19 cellular contexts compared by ENCODE assay signal in the genomic region with DNA sequence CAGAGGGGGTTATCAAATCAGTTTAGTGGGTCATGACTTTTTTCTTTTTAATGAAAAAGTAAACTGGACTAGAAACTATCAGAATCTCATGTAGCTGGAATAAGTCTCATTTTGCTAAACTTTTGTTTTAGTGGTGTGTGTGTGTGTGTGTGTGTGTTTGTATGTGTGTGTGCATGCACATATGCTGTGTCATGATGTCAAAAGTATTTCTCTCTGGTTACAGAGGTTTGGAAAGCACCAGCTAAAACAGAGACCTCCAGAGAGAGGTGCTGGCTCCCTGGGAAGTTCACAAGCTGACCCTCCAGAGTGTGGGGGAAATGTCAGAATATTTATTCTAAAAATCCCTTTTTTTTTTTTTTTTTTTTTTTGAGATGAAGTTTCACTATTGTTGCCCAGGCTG.
DNase-seq lines count a peak whose midpoint lies in the region; ATAC-seq and TF ChIP-seq lines count a peak whose summit lies in the region.
"Had no signal": no experiment of that assay in that cellular context is flagged by ENCODE, and none has a peak within 500 bp of the region (broad histone marks: within the 10 kb centered on the region; RNA-seq: fewer than 3 reads in every experiment).

No MANE protein-coding gene starts in this region.

- no peak overlapping the region for H2BK5ac ChIP-seq in mesendoderm (ENCODE audit: low read length)

- no peaks in the 10 kb centered on the region for H3K27me3 Mint-ChIP-seq in WTC11 (ENCODE audit: low read depth)
- peaks cover 6% of the 10 kb centered on the region for H3K27me3 Mint-ChIP-seq in endothelial cell (ENCODE audit: unreplicated experiment)
- peaks cover 8% of the 10 kb centered on the region for H3K27me3 Mint-ChIP-seq in nephron progenitor cell (ENCODE audit: low read depth, poor library complexity)

- H4K5ac ChIP-seq in mesendoderm (ENCODE audit: low read length), result no peak overlapping the region

- H3K79me1 ChIP-seq in mesendoderm (ENCODE audit: low read length), result no peaks in the 10 kb centered on the region

- peak overlapping the region in 4 of 11 experiments; percentile 8 to 22 (median 18); a peak in 4 of 22 replicates for H3K9ac ChIP-seq in BLaER1 treated with 17β-estradiol and CSF1 and Interleukin-3, amounts not matched to agents 10 nM and 100 nM
- H3K9ac ChIP-seq in fibroblast of lung (ENCODE audit: insufficient read depth, low read length), result no peak overlapping the region
- H3K9ac ChIP-seq in mesendoderm (ENCODE audit: low read length), result no peak overlapping the region

- POLR2A ChIA-PET in WTC11 (lab: Charles Lee), result no interaction called here

- peaks cover 0 to 11% (median 0%) of the 10 kb centered on the region in 11 experiments; a peak in 2 of 22 replicates for H3K36me3 ChIP-seq in BLaER1 treated with 17β-estradiol and CSF1 and Interleukin-3, amounts not matched to agents 10 nM and 100 nM
- H3K36me3 ChIP-seq in fibroblast of lung (ENCODE audit: control insufficient read depth, insufficient read depth, low read length) (peaks cover 2% of the 10 kb centered on the region), neutrophil (peaks cover 9% of the 10 kb centered on the region), mesendoderm (ENCODE audit: control insufficient read depth, insufficient read depth, low read length) (no peaks in the 10 kb centered on the region)
- H3K36me3 ChIP-seq: uterus had no signal

- H3K79me2 ChIP-seq in fibroblast of lung (ENCODE audit: control insufficient read depth, insufficient read depth, low read length) (no peaks in the 10 kb centered on the region), mesendoderm (ENCODE audit: control insufficient read depth, insufficient read depth, low read length) (no peaks in the 10 kb centered on the region)

- no peak overlapping the region for H2AFZ ChIP-seq in fibroblast of lung (ENCODE audit: low read length)

- DNase-seq in fibroblast of lung (ENCODE audit: low read depth in 2 of 2), result peak; percentile 28 to 66
- no peak for DNase-seq in WTC11 (ENCODE audit: low spot score)
- no peak for DNase-seq in endothelial cell (ENCODE audit: low spot score)
- DNase-seq in nephron progenitor cell, result no peak
- DNase-seq in mesendoderm, result no peak
- DNase-seq: activated naive CD4-positive, alpha-beta T cell; erythroblast; mammary epithelial cell; NCI-H69; retina; uterus had no signal

- CTCF ChIA-PET in WTC11 (lab: Charles Lee), result interaction anchor here (0.7 to 1.5 kb wide), 4 partner anchors 21 to 636 kb away, joined by 3 to 5 read pairs (median 4); no protein-coding TSS in a partner anchor

- H3K9me3 Mint-ChIP-seq in WTC11, result no peaks in the 10 kb centered on the region
- no peaks in the 10 kb centered on the region for H3K9me3 Mint-ChIP-seq in endothelial cell (ENCODE audit: unreplicated experiment)
- peaks cover 4% of the 10 kb centered on the region for H3K9me3 Mint-ChIP-seq in nephron progenitor cell
- H3K9me3 Mint-ChIP-seq: neural crest cell had no signal

- no peaks in the 10 kb centered on the region for H3K27me3 ChIP-seq in BLaER1 treated with 17β-estradiol and CSF1 and Interleukin-3, amounts not matched to agents 10 nM and 100 nM
- H3K27me3 ChIP-seq in fibroblast of lung (ENCODE audit: control insufficient read depth, insufficient read depth, low read length) (no peaks in the 10 kb centered on the region), neutrophil (no peaks in the 10 kb centered on the region), mesendoderm (ENCODE audit: insufficient read depth, low read length, poor library complexity) (no peaks in the 10 kb centered on the region)
- H3K27me3 ChIP-seq: uterus had no signal

- peaks cover 31 to 68% (median 48%) of the 10 kb centered on the region in 10 experiments for H3K4me1 ChIP-seq in BLaER1 treated with 17β-estradiol and CSF1 and Interleukin-3, amounts not matched to agents 10 nM and 100 nM
- H3K4me1 ChIP-seq in fibroblast of lung (ENCODE audit: control insufficient read depth, extremely low read depth, insufficient read depth, low read length) (peaks cover 4% of the 10 kb centered on the region), neutrophil (ENCODE audit: control insufficient read depth in 1 of 2, insufficient read depth in 1 of 2, low read depth in 1 of 2, low read length in 1 of 2) (peaks cover 54 to 63% of the 10 kb centered on the region in 2 experiments), mesendoderm (ENCODE audit: control insufficient read depth, low read depth, low read length) (peaks cover 4% of the 10 kb centered on the region)
- H3K4me1 ChIP-seq: uterus had no signal

- TF ChIP-seq CTCF in fibroblast of lung (conservative IDR thresholded peaks at IDR 0.05 in 1 of 2, IDR thresholded peaks at IDR 0.05 in 1 of 2; ENCODE audit: low read depth in 1 of 2, low read length in 2 of 2) (no peak), neutrophil (IDR thresholded peaks at IDR 0.05) (no peak), WTC11 (IDR thresholded peaks at IDR 0.05) (no peak), endothelial cell (IDR thresholded peaks at IDR 0.05; ENCODE audit: unreplicated experiment) (no peak), nephron progenitor cell (IDR thresholded peaks at IDR 0.05) (no peak)

- H3K56ac ChIP-seq in mesendoderm (ENCODE audit: low read length), result no peak overlapping the region

- no peak overlapping the region for H4K8ac ChIP-seq in mesendoderm (ENCODE audit: low read depth, low read length)

- H3K23ac ChIP-seq in mesendoderm (ENCODE audit: low read length), result no peak overlapping the region

- H3K27ac ChIP-seq in BLaER1 treated with 17β-estradiol and CSF1 and Interleukin-3, amounts not matched to agents 10 nM and 100 nM, result peak overlapping the region in 4 of 11 experiments; percentile 15 to 46 (median 34); a peak in 7 of 22 replicates
- H3K27ac ChIP-seq in fibroblast of lung (ENCODE audit: insufficient read depth, low read length), result no peak overlapping the region
- H3K27ac ChIP-seq in neutrophil, result peak overlapping the region; percentile 91
- no peak overlapping the region for H3K27ac ChIP-seq in mesendoderm (ENCODE audit: low read depth, low read length)
- H3K27ac ChIP-seq: HL-60, uterus had no signal

- H3K4me3 Mint-ChIP-seq in WTC11 (no peak overlapping the region), endothelial cell (ENCODE audit: unreplicated experiment) (no peak overlapping the region), nephron progenitor cell (no peak overlapping the region)
- H3K4me3 Mint-ChIP-seq: neural crest cell; T-helper 1 cell treated with Interleukin-12 subunit alpha and Interleukin-12 subunit beta and Interleukin-4 antibody, amounts not matched to agents 30 μg/mL and 1 μg/mL, for 36 hours had no signal

- no peak overlapping the region for H3K27ac Mint-ChIP-seq in WTC11
- H3K27ac Mint-ChIP-seq in endothelial cell (ENCODE audit: unreplicated experiment), result no peak overlapping the region
- no peak overlapping the region for H3K27ac Mint-ChIP-seq in nephron progenitor cell
- H3K27ac Mint-ChIP-seq: T-helper 1 cell treated with Interleukin-12 subunit alpha and Interleukin-12 subunit beta and Interleukin-4 antibody, amounts not matched to agents 30 μg/mL and 1 μg/mL, for 36 hours had no signal

- no peaks in the 10 kb centered on the region for H3K36me3 Mint-ChIP-seq in WTC11
- peaks cover 11% of the 10 kb centered on the region for H3K36me3 Mint-ChIP-seq in endothelial cell (ENCODE audit: low read depth, unreplicated experiment)
- H3K36me3 Mint-ChIP-seq in nephron progenitor cell (ENCODE audit: low read depth), result no peaks in the 10 kb centered on the region

- ATAC-seq in HG02610 (IDR thresholded peaks at IDR 0.05; ENCODE audit: unreplicated experiment) (peak; percentile 48), WTC11 (no peak)
- ATAC-seq: K562 had no signal

- H2BK15ac ChIP-seq in mesendoderm (replicated peaks; ENCODE audit: low read depth), result no peak overlapping the region

- H3K18ac ChIP-seq in mesendoderm (ENCODE audit: low read length), result no peak overlapping the region

- peaks cover 0 to 11% (median under 1%) of the 10 kb centered on the region in 11 experiments; a peak in 12 of 22 replicates for H3K9me3 ChIP-seq in BLaER1 treated with 17β-estradiol and CSF1 and Interleukin-3, amounts not matched to agents 10 nM and 100 nM (replicated peaks in 1 of 11)
- H3K9me3 ChIP-seq in fibroblast of lung (ENCODE audit: control insufficient read depth, insufficient read depth, low read depth, low read length) (no peaks in the 10 kb centered on the region), neutrophil (no peaks in the 10 kb centered on the region)
- H3K9me3 ChIP-seq: uterus had no signal

- H3K4me3 ChIP-seq in BLaER1 treated with 17β-estradiol and CSF1 and Interleukin-3, amounts not matched to agents 10 nM and 100 nM, result peak overlapping the region in 1 of 10 experiments; percentile 9; a peak in 2 of 20 replicates
- H3K4me3 ChIP-seq in fibroblast of lung (replicated peaks in 1 of 4; ENCODE audit: control extremely low read depth in 1 of 4, insufficient read depth in 1 of 4, low read depth in 3 of 4, low read length in 4 of 4), result no peak overlapping the region
- H3K4me3 ChIP-seq in neutrophil (ENCODE audit: low read depth in 1 of 2, low read length in 1 of 2), result peak overlapping the region; percentile 70 to 71
- H3K4me3 ChIP-seq in mesendoderm (ENCODE audit: low read length), result no peak overlapping the region
- H3K4me3 ChIP-seq: coronary artery, K562, uterus had no signal

- peak overlapping the region; percentile 69 to 90 (median 80); a peak in 19 of 22 replicates for H3K4me2 ChIP-seq in BLaER1 treated with 17β-estradiol and CSF1 and Interleukin-3, amounts not matched to agents 10 nM and 100 nM
- H3K4me2 ChIP-seq in fibroblast of lung (ENCODE audit: extremely low read depth, insufficient read depth, low read length) (no peak overlapping the region), mesendoderm (ENCODE audit: low read length) (no peak overlapping the region)

- no peak overlapping the region for H2AK5ac ChIP-seq in mesendoderm (ENCODE audit: low read length)

- no peak overlapping the region for H2BK120ac ChIP-seq in mesendoderm (ENCODE audit: low read depth, low read length)

- peaks cover 0 to 19% (median 0%) of the 10 kb centered on the region in 11 experiments; a peak in 2 of 22 replicates for H4K20me1 ChIP-seq in BLaER1 treated with 17β-estradiol and CSF1 and Interleukin-3, amounts not matched to agents 10 nM and 100 nM
- no peaks in the 10 kb centered on the region for H4K20me1 ChIP-seq in fibroblast of lung (ENCODE audit: control insufficient read depth, extremely low read depth, insufficient read depth, low read length)

- H3K4me1 Mint-ChIP-seq in WTC11, result peaks cover 8% of the 10 kb centered on the region
- no peaks in the 10 kb centered on the region for H3K4me1 Mint-ChIP-seq in endothelial cell (ENCODE audit: unreplicated experiment)
- H3K4me1 Mint-ChIP-seq in nephron progenitor cell, result peaks cover 4% of the 10 kb centered on the region

- H3K4ac ChIP-seq in mesendoderm (ENCODE audit: low read depth, low read length), result no peak overlapping the region

Comparison
In these comparisons a context has a peak if more than half of its experiments do, and no peak if none do; other contexts are left out.
1. H3K4me2 ChIP-seq: peak in BLaER1 treated with 17β-estradiol and CSF1 and Interleukin-3, amounts not matched to agents 10 nM and 100 nM (11 of 11); none in fibroblast of lung (single experiment) and mesendoderm (single experiment).
2. H3K4me3 ChIP-seq: peak in neutrophil (2 of 2); none in fibroblast of lung (0 of 4) and mesendoderm (single experiment).
3. DNase-seq: peak in fibroblast of lung (2 of 2); none in WTC11 (single experiment), endothelial cell (single experiment), nephron progenitor cell (single experiment) and mesendoderm (single experiment).